In genomic region chr1:9366943-9367780, GRCh38 we compare ENCODE assay signal across 1 cellular context.
TF ChIP-seq lines count a peak whose summit lies in the region.

No MANE protein-coding gene starts in this region.

TF ChIP-seq in GM12878, 131 proteins besides CTCF, POLR2A, EP300 and RAD21 (continued from another document):
- TF ChIP-seq BCL3 (IDR thresholded peaks at IDR 0.05; ENCODE audit: borderline replicate concordance, insufficient read depth, low read depth, low read length, poor library complexity, severe bottlenecking) (peak; percentile 72), SIN3A (IDR thresholded peaks at IDR 0.05; ENCODE audit: low read depth, low read length) (no peak), TCF3 (IDR thresholded peaks at IDR 0.05; ENCODE audit: borderline replicate concordance, insufficient read depth, low read depth, low read length) (0 out of 2 replicates have a peak, but pooled peaks have one; percentile 52), STAT3 (IDR thresholded peaks at IDR 0.05; ENCODE audit: low read depth, low read length) (no peak), HDAC2 (IDR thresholded peaks at IDR 0.05) (no peak)
- TF ChIP-seq, protein P1, sequence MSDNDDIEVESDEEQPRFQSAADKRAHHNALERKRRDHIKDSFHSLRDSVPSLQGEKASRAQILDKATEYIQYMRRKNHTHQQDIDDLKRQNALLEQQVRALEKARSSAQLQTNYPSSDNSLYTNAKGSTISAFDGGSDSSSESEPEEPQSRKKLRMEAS (IDR thresholded peaks at IDR 0.05; ENCODE audit: low read depth, low read length) = no peak
